ENCODE assay signal across 1 cellular context in genomic region chr18:12580630-12581342, GRCh38.
TF ChIP-seq lines count a peak whose summit lies in the region.

No MANE protein-coding gene starts in this region.

TF ChIP-seq in A549, 52 proteins besides CTCF, POLR2A, EP300 and RAD21 (continued from another document):
- TF ChIP-seq RARB (CRISPR knock-in tag; IDR thresholded peaks at IDR 0.05) (no peak), POLR2AphosphoS2 (conservative IDR thresholded peaks at IDR 0.05; ENCODE audit: low read length) (no peak), SMC3 (IDR thresholded peaks at IDR 0.05) (no peak), ESRRA (IDR thresholded peaks at IDR 0.05; ENCODE audit: borderline replicate concordance, low read length) (no peak), ZSCAN20 (CRISPR knock-in tag; IDR thresholded peaks at IDR 0.05) (no peak), NFE2L2 (conservative IDR thresholded peaks at IDR 0.05; ENCODE audit: low read length) (no peak), E2F6 (IDR thresholded peaks at IDR 0.05; ENCODE audit: borderline replicate concordance, low read depth) (no peak), REST (IDR thresholded peaks at IDR 0.05) (no peak), GATA3 (IDR thresholded peaks at IDR 0.05; ENCODE audit: borderline replicate concordance) (no peak), RCOR1 (IDR thresholded peaks at IDR 0.05; ENCODE audit: low read depth, low read length) (no peak)
